In genomic region chr2:17821535-17822451, GRCh38 we compare ENCODE assay signal across 1 cellular context.
TF ChIP-seq lines count a peak whose summit lies in the region.

No MANE protein-coding gene starts in this region.

TF ChIP-seq in HepG2, 621 proteins besides CTCF, POLR2A, EP300 and RAD21 (continued from another document):
- TF ChIP-seq ZNF562 (CRISPR knock-in tag; IDR thresholded peaks at IDR 0.05; ENCODE audit: borderline replicate concordance): no peak
- TF ChIP-seq ZSCAN31 (CRISPR knock-in tag; IDR thresholded peaks at IDR 0.05; ENCODE audit: low read depth): no peak
- no peak for TF ChIP-seq ZKSCAN1 (IDR thresholded peaks at IDR 0.05; ENCODE audit: low read length)
- no peak for TF ChIP-seq ARID4A (CRISPR knock-in tag; IDR thresholded peaks at IDR 0.05; ENCODE audit: borderline replicate concordance)
- no peak for TF ChIP-seq ZNF552 (CRISPR knock-in tag; IDR thresholded peaks at IDR 0.05; ENCODE audit: borderline replicate concordance)
- no peak for TF ChIP-seq JUNB (CRISPR knock-in tag; IDR thresholded peaks at IDR 0.05; ENCODE audit: borderline replicate concordance)
- no peak for TF ChIP-seq ZNF101 (CRISPR knock-in tag; IDR thresholded peaks at IDR 0.05; ENCODE audit: borderline replicate concordance, low read depth)
